ENCODE assay signal across 1 cellular context in the genomic region with DNA sequence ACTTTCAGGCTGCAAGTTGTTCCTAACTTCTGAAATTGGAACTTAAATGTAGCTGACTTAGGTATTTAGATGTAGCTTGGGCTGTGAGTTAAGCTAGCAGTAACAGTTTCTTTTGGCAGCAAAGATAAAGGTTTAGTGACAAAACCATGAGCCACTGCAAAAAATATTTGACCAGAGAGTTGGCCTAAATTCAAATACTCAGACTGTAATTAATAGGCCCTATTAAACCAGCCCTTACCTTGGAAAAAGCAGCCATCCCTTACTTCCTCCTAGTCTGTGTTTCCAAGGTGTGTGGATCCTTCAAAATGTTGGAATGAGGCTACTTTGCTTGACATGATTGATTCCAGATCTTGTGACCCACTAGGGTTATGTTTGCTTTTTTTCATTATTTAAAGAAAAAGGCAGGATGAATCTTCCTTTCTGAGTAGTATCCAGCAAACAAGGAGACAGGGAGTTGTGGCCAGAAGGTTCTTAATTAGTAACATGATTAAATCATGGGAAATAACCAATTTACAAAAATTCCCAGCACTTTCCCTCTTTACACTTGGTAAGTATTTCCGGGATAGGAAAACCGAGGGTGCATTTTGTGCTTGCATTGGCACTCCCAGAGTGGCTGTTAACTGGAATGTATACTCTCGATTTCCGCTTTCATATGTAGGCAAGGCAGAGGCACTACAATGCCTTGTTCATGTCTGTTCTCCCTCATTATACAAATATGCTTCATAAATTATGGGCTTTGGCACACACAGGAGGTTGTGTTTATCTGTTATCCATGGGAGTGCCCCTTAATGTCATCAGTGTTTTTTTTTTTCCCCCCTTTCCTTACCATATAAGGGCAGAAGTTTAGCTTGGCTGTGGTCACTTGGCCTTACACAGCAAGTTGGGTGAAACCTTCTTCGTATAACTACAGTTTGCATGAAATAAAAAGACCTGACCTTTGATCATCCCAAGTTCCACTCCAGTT.
TF ChIP-seq lines count a peak whose summit lies in the region.

No MANE protein-coding gene starts in this region.

TF ChIP-seq in HEK293, 187 proteins besides CTCF, POLR2A, EP300 and RAD21 (continued from another document and continues in another):
- TF ChIP-seq, protein P1, sequence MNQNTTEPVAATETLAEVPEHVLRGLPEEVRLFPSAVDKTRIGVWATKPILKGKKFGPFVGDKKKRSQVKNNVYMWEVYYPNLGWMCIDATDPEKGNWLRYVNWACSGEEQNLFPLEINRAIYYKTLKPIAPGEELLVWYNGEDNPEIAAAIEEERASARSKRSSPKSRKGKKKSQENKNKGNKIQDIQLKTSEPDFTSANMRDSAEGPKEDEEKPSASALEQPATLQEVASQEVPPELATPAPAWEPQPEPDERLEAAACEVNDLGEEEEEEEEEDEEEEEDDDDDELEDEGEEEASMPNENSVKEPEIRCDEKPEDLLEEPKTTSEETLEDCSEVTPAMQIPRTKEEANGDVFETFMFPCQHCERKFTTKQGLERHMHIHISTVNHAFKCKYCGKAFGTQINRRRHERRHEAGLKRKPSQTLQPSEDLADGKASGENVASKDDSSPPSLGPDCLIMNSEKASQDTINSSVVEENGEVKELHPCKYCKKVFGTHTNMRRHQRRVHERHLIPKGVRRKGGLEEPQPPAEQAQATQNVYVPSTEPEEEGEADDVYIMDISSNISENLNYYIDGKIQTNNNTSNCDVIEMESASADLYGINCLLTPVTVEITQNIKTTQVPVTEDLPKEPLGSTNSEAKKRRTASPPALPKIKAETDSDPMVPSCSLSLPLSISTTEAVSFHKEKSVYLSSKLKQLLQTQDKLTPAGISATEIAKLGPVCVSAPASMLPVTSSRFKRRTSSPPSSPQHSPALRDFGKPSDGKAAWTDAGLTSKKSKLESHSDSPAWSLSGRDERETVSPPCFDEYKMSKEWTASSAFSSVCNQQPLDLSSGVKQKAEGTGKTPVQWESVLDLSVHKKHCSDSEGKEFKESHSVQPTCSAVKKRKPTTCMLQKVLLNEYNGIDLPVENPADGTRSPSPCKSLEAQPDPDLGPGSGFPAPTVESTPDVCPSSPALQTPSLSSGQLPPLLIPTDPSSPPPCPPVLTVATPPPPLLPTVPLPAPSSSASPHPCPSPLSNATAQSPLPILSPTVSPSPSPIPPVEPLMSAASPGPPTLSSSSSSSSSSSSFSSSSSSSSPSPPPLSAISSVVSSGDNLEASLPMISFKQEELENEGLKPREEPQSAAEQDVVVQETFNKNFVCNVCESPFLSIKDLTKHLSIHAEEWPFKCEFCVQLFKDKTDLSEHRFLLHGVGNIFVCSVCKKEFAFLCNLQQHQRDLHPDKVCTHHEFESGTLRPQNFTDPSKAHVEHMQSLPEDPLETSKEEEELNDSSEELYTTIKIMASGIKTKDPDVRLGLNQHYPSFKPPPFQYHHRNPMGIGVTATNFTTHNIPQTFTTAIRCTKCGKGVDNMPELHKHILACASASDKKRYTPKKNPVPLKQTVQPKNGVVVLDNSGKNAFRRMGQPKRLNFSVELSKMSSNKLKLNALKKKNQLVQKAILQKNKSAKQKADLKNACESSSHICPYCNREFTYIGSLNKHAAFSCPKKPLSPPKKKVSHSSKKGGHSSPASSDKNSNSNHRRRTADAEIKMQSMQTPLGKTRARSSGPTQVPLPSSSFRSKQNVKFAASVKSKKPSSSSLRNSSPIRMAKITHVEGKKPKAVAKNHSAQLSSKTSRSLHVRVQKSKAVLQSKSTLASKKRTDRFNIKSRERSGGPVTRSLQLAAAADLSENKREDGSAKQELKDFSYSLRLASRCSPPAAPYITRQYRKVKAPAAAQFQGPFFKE (tag by site-specific recombination; IDR thresholded peaks at IDR 0.05; ENCODE audit: borderline replicate concordance): no peak
- TF ChIP-seq KLF8 (tag by site-specific recombination; IDR thresholded peaks at IDR 0.05) (no peak), ZNF843 (tag by site-specific recombination; IDR thresholded peaks at IDR 0.05) (0 out of 2 replicates have a peak, but pooled peaks have one; percentile 37), KLF7 (tag by site-specific recombination; IDR thresholded peaks at IDR 0.05; ENCODE audit: borderline replicate concordance) (peak; percentile 59; the same call in 1 of the 2 replicates), ZNF629 (tag by site-specific recombination; IDR thresholded peaks at IDR 0.05) (peak; percentile 66), ZFP41 (tag by site-specific recombination; IDR thresholded peaks at IDR 0.05; ENCODE audit: borderline replicate concordance) (no peak), FEZF1 (tag by site-specific recombination; IDR thresholded peaks at IDR 0.05) (peak; percentile 84), YY1 (tag by site-specific recombination; IDR thresholded peaks at IDR 0.05) (no peak), ZNF335 (tag by site-specific recombination; conservative IDR thresholded peaks at IDR 0.05) (no peak), PRDM4 (tag by site-specific recombination; IDR thresholded peaks at IDR 0.05) (peak; percentile 50), ZSCAN16 (tag by site-specific recombination; IDR thresholded peaks at IDR 0.05) (no peak), TCF7L2 (IDR thresholded peaks at IDR 0.05; ENCODE audit: borderline replicate concordance, low read depth, low read length) (no peak), ZNF140 (tag by site-specific recombination; IDR thresholded peaks at IDR 0.05) (no peak), ZNF214 (tag by site-specific recombination; IDR thresholded peaks at IDR 0.05; ENCODE audit: borderline replicate concordance) (no peak), ZFP3 (tag by site-specific recombination; IDR thresholded peaks at IDR 0.05; ENCODE audit: low read depth) (no peak), ZNF473 (tag by site-specific recombination; IDR thresholded peaks at IDR 0.05) (no peak), GLI2 (tag by site-specific recombination; IDR thresholded peaks at IDR 0.05; ENCODE audit: borderline replicate concordance, low read depth) (no peak; the same call in 1 of the 2 replicates), GLIS1 (tag by site-specific recombination; IDR thresholded peaks at IDR 0.05) (peak; percentile 57), ZNF121 (tag by site-specific recombination; IDR thresholded peaks at IDR 0.05) (no peak), ZNF510 (tag by site-specific recombination; IDR thresholded peaks at IDR 0.05; ENCODE audit: insufficient replicate concordance) (no peak), REST (tag by site-specific recombination; IDR thresholded peaks at IDR 0.05) (no peak), ZFP69B (tag by site-specific recombination; IDR thresholded peaks at IDR 0.05) (0 out of 2 replicates have a peak, but pooled peaks have one; percentile 48), WT1 (tag by site-specific recombination; IDR thresholded peaks at IDR 0.05) (peak; percentile 99), ZSCAN30 (tag by site-specific recombination; IDR thresholded peaks at IDR 0.05) (no peak; the same call in 1 of the 2 replicates), ZNF544 (tag by site-specific recombination; IDR thresholded peaks at IDR 0.05) (no peak), ZBTB8A (tag by site-specific recombination; IDR thresholded peaks at IDR 0.05) (peak; percentile 51; the same call in 1 of the 2 replicates), ZNF692 (tag by site-specific recombination; IDR thresholded peaks at IDR 0.05) (peak; percentile 42; the same call in 1 of the 2 replicates), ZEB2 (tag by site-specific recombination; IDR thresholded peaks at IDR 0.05) (peak; percentile 65), ZBTB20 (tag by site-specific recombination; IDR thresholded peaks at IDR 0.05) (0 out of 2 replicates have a peak, but pooled peaks have one; percentile 17), SP7 (tag by site-specific recombination; IDR thresholded peaks at IDR 0.05) (peak; percentile 95), ZIC2 (tag by site-specific recombination; IDR thresholded peaks at IDR 0.05) (peak; percentile 68), ZXDB (tag by site-specific recombination; IDR thresholded peaks at IDR 0.05) (peak; percentile 64), IKZF3 (tag by site-specific recombination; IDR thresholded peaks at IDR 0.05) (peak; percentile 23; the same call in 1 of the 2 replicates), SCRT1 (tag by site-specific recombination; IDR thresholded peaks at IDR 0.05; ENCODE audit: borderline replicate concordance) (no peak), KLF1 (tag by site-specific recombination; IDR thresholded peaks at IDR 0.05) (peak; percentile 54; the same call in 1 of the 2 replicates), BCL11A (tag by site-specific recombination; IDR thresholded peaks at IDR 0.05; ENCODE audit: low read depth) (no peak), OSR2 (tag by site-specific recombination; IDR thresholded peaks at IDR 0.05) (peak; percentile 69), ZBTB17 (tag by site-specific recombination; IDR thresholded peaks at IDR 0.05) (peak; percentile 93)
- TF ChIP-seq, protein P2, sequence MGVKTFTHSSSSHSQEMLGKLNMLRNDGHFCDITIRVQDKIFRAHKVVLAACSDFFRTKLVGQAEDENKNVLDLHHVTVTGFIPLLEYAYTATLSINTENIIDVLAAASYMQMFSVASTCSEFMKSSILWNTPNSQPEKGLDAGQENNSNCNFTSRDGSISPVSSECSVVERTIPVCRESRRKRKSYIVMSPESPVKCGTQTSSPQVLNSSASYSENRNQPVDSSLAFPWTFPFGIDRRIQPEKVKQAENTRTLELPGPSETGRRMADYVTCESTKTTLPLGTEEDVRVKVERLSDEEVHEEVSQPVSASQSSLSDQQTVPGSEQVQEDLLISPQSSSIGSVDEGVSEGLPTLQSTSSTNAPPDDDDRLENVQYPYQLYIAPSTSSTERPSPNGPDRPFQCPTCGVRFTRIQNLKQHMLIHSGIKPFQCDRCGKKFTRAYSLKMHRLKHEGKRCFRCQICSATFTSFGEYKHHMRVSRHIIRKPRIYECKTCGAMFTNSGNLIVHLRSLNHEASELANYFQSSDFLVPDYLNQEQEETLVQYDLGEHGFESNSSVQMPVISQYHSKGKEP (tag by site-specific recombination; IDR thresholded peaks at IDR 0.05): 0 out of 2 replicates have a peak, but pooled peaks have one; percentile 30
- TF ChIP-seq, protein P3, sequence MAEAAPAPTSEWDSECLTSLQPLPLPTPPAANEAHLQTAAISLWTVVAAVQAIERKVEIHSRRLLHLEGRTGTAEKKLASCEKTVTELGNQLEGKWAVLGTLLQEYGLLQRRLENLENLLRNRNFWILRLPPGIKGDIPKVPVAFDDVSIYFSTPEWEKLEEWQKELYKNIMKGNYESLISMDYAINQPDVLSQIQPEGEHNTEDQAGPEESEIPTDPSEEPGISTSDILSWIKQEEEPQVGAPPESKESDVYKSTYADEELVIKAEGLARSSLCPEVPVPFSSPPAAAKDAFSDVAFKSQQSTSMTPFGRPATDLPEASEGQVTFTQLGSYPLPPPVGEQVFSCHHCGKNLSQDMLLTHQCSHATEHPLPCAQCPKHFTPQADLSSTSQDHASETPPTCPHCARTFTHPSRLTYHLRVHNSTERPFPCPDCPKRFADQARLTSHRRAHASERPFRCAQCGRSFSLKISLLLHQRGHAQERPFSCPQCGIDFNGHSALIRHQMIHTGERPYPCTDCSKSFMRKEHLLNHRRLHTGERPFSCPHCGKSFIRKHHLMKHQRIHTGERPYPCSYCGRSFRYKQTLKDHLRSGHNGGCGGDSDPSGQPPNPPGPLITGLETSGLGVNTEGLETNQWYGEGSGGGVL (tag by site-specific recombination; IDR thresholded peaks at IDR 0.05): peak; percentile 68; the same call in 1 of the 2 replicates
